8 cellular contexts compared by ENCODE assay signal in genomic region chr12:8913702-8914032, GRCh38. TPM values are rescaled to one million over a fixed set of nuclear protein-coding genes. Genes with fewer than 3 reads are reported as not detected.
A peak's percentile ranks its signal among the peaks of the same experiment; 100 is the strongest.
DNase-seq lines count a peak whose midpoint lies in the region; ATAC-seq and TF ChIP-seq lines count a peak whose summit lies in the region.

No MANE protein-coding gene starts in this region.

- peak overlapping the region; percentile 98 for H3K27ac ChIP-seq in VCaP
- peak overlapping the region; percentile 100 for H3K27ac ChIP-seq in right cardiac atrium (ENCODE audit: low read length)

- peaks cover 21% of the 10 kb centered on the region for H3K27me3 Mint-ChIP-seq in T-helper 1 cell treated with Interleukin-12 subunit alpha and Interleukin-12 subunit beta and Interleukin-4 antibody, amounts not matched to agents 30 μg/mL and 1 μg/mL, for 36 hours (ENCODE audit: low read depth)
- H3K27me3 Mint-ChIP-seq in stimulated activated naive B cell treated with anti-CD40 and anti-IgM and Interleukin-4, amounts not matched to agents 10 μg/mL and 1 μg/mL and 100 μg/mL, for 72 hours = no peaks in the 10 kb centered on the region

- no peak for ATAC-seq in right cardiac atrium
- no peak for ATAC-seq in stimulated activated naive B cell treated with anti-CD40 and anti-IgM and Interleukin-4, amounts not matched to agents 10 μg/mL and 1 μg/mL and 100 μg/mL, for 72 hours (replicated peaks)

- DNase-seq in T-helper 1 cell (no peak), right cardiac atrium (no peak), NCI-H510A (lab: John Stamatoyannopoulos, UW) (no peak), NCI-H187 treated with DMSO at 0.1 percent for 48 hours (lab: John Stamatoyannopoulos, UW) (no peak), GM19240 (ENCODE audit: insufficient read length, low spot score) (no peak)
- DNase-seq in stimulated activated naive B cell treated with anti-CD40 and anti-IgM and Interleukin-4, amounts not matched to agents 10 μg/mL and 1 μg/mL and 100 μg/mL, for 72 hours = no peak

- WGBS in right cardiac atrium = 14% methylated on average over 6 of the region's 6 CpGs

- H3K36me3 Mint-ChIP-seq in T-helper 1 cell treated with Interleukin-12 subunit alpha and Interleukin-12 subunit beta and Interleukin-4 antibody, amounts not matched to agents 30 μg/mL and 1 μg/mL, for 36 hours (ENCODE audit: low read depth) = no peaks in the 10 kb centered on the region
- H3K36me3 Mint-ChIP-seq in stimulated activated naive B cell treated with anti-CD40 and anti-IgM and Interleukin-4, amounts not matched to agents 10 μg/mL and 1 μg/mL and 100 μg/mL, for 72 hours = peaks cover 4% of the 10 kb centered on the region in 2 donors

- H3K9me3 ChIP-seq in right cardiac atrium (ENCODE audit: control insufficient read depth, low read length) = no peaks in the 10 kb centered on the region

- H3K4me1 ChIP-seq in right cardiac atrium (ENCODE audit: control insufficient read depth, insufficient read depth, low read length) = peaks cover 2% of the 10 kb centered on the region

- peak overlapping the region; percentile 85 for H3K4me3 Mint-ChIP-seq in T-helper 1 cell treated with Interleukin-12 subunit alpha and Interleukin-12 subunit beta and Interleukin-4 antibody, amounts not matched to agents 30 μg/mL and 1 μg/mL, for 36 hours
- peak overlapping the region; percentile 89 to 92 for H3K4me3 Mint-ChIP-seq in stimulated activated naive B cell treated with anti-CD40 and anti-IgM and Interleukin-4, amounts not matched to agents 10 μg/mL and 1 μg/mL and 100 μg/mL, for 72 hours

- no peaks in the 10 kb centered on the region for H3K27me3 ChIP-seq in right cardiac atrium (ENCODE audit: control insufficient read depth, insufficient read depth)

- H3K4me1 Mint-ChIP-seq in T-helper 1 cell treated with Interleukin-12 subunit alpha and Interleukin-12 subunit beta and Interleukin-4 antibody, amounts not matched to agents 30 μg/mL and 1 μg/mL, for 36 hours (ENCODE audit: low read depth) = peaks cover 7% of the 10 kb centered on the region
- peaks cover 9 to 17% of the 10 kb centered on the region in 2 donors for H3K4me1 Mint-ChIP-seq in stimulated activated naive B cell treated with anti-CD40 and anti-IgM and Interleukin-4, amounts not matched to agents 10 μg/mL and 1 μg/mL and 100 μg/mL, for 72 hours

- peak overlapping the region; percentile 99 for H3K4me3 ChIP-seq in right cardiac atrium (ENCODE audit: low read length)

- H3K27ac Mint-ChIP-seq in T-helper 1 cell treated with Interleukin-12 subunit alpha and Interleukin-12 subunit beta and Interleukin-4 antibody, amounts not matched to agents 30 μg/mL and 1 μg/mL, for 36 hours = peak overlapping the region; percentile 77
- peak overlapping the region; percentile 94 for H3K27ac Mint-ChIP-seq in stimulated activated naive B cell treated with anti-CD40 and anti-IgM and Interleukin-4, amounts not matched to agents 10 μg/mL and 1 μg/mL and 100 μg/mL, for 72 hours

- no peaks in the 10 kb centered on the region for H3K9me3 Mint-ChIP-seq in T-helper 1 cell treated with Interleukin-12 subunit alpha and Interleukin-12 subunit beta and Interleukin-4 antibody, amounts not matched to agents 30 μg/mL and 1 μg/mL, for 36 hours
- no peaks in the 10 kb centered on the region for H3K9me3 Mint-ChIP-seq in stimulated activated naive B cell treated with anti-CD40 and anti-IgM and Interleukin-4, amounts not matched to agents 10 μg/mL and 1 μg/mL and 100 μg/mL, for 72 hours

- no peak for TF ChIP-seq CTCF in VCaP (conservative IDR thresholded peaks at IDR 0.05)

- intact Hi-C loops in right cardiac atrium (cut with DNase I) = no loop called here

RNA-seq across cellular contexts. Expression of gene PHC1, which starts 0.6 kb away (rescaled TPM):
- 10 to 100 TPM; 25.3 to 34.9 (median 27.8) TPM for total RNA-seq in right cardiac atrium
- 13.3 TPM for polyA plus RNA-seq in right cardiac atrium

RNA-seq across cellular contexts. Expression of gene M6PR, which starts 35.8 kb away (rescaled TPM):
- total RNA-seq in right cardiac atrium = 100 to 1,000 TPM in 3 of 4 donors, 10 to 100 TPM in 1; 97.1 to 109 (median 106) TPM
- polyA plus RNA-seq in right cardiac atrium = 55.8 TPM
